1 cellular context compared by ENCODE assay signal in genomic region chr6:89311530-89311852, GRCh38.
TF ChIP-seq lines count a peak whose summit lies in the region.

No MANE protein-coding gene starts in this region.

TF ChIP-seq in endothelial cell of umbilical vein, 7 proteins besides CTCF, POLR2A, EP300 and RAD21:
- TF ChIP-seq MAX (IDR thresholded peaks at IDR 0.05; ENCODE audit: insufficient read depth, insufficient read length) (no peak), MYC (IDR thresholded peaks at IDR 0.05; ENCODE audit: low read depth, low read length) (no peak), JUN (IDR thresholded peaks at IDR 0.05; ENCODE audit: borderline replicate concordance, insufficient read depth, insufficient read length, low read depth) (no peak), EZH2 (IDR thresholded peaks at IDR 0.05; ENCODE audit: borderline replicate concordance, low read depth, low read length, severe bottlenecking) (no peak), GATA2 (IDR thresholded peaks at IDR 0.05; ENCODE audit: insufficient read depth, insufficient read length, low read depth, low read length) (no peak), POLR2AphosphoS5 (IDR thresholded peaks at IDR 0.05; ENCODE audit: insufficient read depth, low read depth, low read length) (no peak), FOS (IDR thresholded peaks at IDR 0.05; ENCODE audit: borderline replicate concordance, insufficient read depth, low read length) (no peak)
